ENCODE assay signal across 1 cellular context in the genomic region with DNA sequence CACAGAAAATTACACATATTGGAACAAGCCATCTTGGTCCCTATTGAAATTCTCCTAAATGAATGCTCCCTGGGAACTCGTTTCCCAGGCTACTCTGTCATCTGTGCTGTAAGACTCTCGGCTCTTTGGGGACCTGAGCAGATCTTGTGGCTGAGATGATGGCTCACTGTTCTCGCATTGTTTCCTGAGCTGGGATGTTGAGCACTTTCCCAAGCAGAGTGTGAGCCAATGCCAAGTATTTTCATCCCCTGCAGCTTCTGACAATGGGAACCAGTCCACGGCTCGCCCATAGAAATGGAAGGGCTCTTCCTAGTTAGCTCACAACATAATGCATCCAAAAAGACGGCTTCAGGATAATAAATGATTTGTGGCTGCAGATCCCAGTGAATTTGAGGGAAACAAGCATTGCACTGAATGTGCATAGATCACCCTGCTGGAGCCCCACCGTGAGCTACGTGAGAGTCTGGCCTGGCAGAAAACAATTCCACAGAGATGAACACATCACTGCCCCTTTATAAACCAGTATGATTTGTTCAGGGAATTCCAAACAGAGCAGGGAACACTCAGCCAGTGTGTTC.
TF ChIP-seq lines count a peak whose summit lies in the region.

No MANE protein-coding gene starts in this region.

TF ChIP-seq in GM23338, 12 proteins besides CTCF, POLR2A, EP300 and RAD21 (continued from another document):
- TF ChIP-seq EZH2phosphoT487 (IDR thresholded peaks at IDR 0.05; ENCODE audit: unreplicated experiment), result no peak
- TF ChIP-seq EZH2 (IDR thresholded peaks at IDR 0.05; ENCODE audit: low read depth, unreplicated experiment), result no peak
- TF ChIP-seq POLR2AphosphoS5 (IDR thresholded peaks at IDR 0.05; ENCODE audit: low read depth), result no peak
